Comparison of ENCODE assay signal across 18 cellular contexts in the genomic region with DNA sequence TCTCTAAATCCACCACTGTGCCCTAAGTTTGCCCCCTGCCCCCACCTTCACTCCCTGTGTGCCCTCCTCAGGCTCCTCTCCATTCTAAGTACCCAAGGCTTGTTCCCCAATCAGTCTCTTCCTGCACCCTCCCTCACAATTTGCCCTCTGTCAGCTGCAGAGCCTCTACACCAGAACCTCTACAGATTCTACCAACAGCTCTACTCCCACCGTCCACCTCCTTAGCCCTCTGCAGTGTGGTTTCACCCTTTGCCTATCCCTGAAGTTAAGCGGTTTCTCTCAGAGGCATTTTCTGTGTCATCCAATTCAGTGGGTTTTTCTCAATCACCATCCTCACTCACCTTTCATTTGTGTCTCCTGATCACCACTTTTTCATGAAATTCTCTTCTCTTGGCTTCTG. TPM values are rescaled to one million over a fixed set of nuclear protein-coding genes. Genes with fewer than 3 reads are reported as not detected.
DNase-seq lines count a peak whose midpoint lies in the region; ATAC-seq, FAIRE-seq and TF ChIP-seq lines count a peak whose summit lies in the region.
"Had no signal": no experiment of that assay in that cellular context is flagged by ENCODE, and none has a peak within 500 bp of the region (broad histone marks: within the 10 kb centered on the region; RNA-seq: fewer than 3 reads in every experiment).

No MANE protein-coding gene starts in this region.

- no peak for TF ChIP-seq CTCF in K562 (IDR thresholded peaks at IDR 0.05 in 2 of 3, conservative IDR thresholded peaks at IDR 0.05 in 1 of 3; ENCODE audit: insufficient read depth in 2 of 3, low read depth in 1 of 3, low read length in 3 of 3)

- no peaks in the 10 kb centered on the region for H3K79me2 ChIP-seq in K562 (ENCODE audit: control insufficient read depth, insufficient read depth, low read length)

- in situ Hi-C loops in K562 (cut with MboI), result no loop called here

- H3K9me3 ChIP-seq in K562 (replicated peaks; ENCODE audit: control insufficient read depth, insufficient read depth, low read depth, low read length), result no peaks in the 10 kb centered on the region

- no peaks in the 10 kb centered on the region for H3K9me3 Mint-ChIP-seq in T-helper 2 cell treated with Interferon-gamma antibody and Interleukin-4, amounts not matched to agents 5 μg/mL and 100 μg/mL, for 36 hours
- H3K9me3 Mint-ChIP-seq in activated naive CD4-positive, alpha-beta T cell treated with anti-CD3 and anti-CD28 coated beads for 36 hours, result no peaks in the 10 kb centered on the region
- no peaks in the 10 kb centered on the region for H3K9me3 Mint-ChIP-seq in activated CD8-positive, alpha-beta memory T cell treated with anti-CD3 and anti-CD28 coated beads, Interleukin-2, amount 10 ng/mL, durations not matched to agents 7 days and 5 days (ENCODE audit: low read depth)
- H3K9me3 Mint-ChIP-seq: CD14-positive monocyte; CD8-positive, alpha-beta T cell had no signal

- no peak for FAIRE-seq in K562 (lab: Jason Lieb, UNC)
- FAIRE-seq: D721Med, H54 had no signal

- H3K4me1 ChIP-seq in K562 (replicated peaks in 1 of 2; ENCODE audit: control insufficient read depth in 2 of 2, insufficient read depth in 2 of 2, low read length in 2 of 2), result no peaks in the 10 kb centered on the region

- no peak overlapping the region for H3K4me3 ChIP-seq in K562
- H3K4me3 ChIP-seq: GM23248 had no signal

- no peaks in the 10 kb centered on the region for H3K36me3 ChIP-seq in K562 (ENCODE audit: control insufficient read depth, insufficient read depth, low read length)

- POLR2A ChIA-PET in K562 (lab: Yijun Ruan, JAX), result interaction anchor here (1.3 kb wide), 1 partner anchor 11 kb away, joined by 3 read pairs; no protein-coding TSS in a partner anchor

- H3K27me3 ChIP-seq in K562 (ENCODE audit: control insufficient read depth in 2 of 2, insufficient read depth in 2 of 2, low read length in 2 of 2), result no peaks in the 10 kb centered on the region

- no TSS peak for BruUV-seq in K562 (replicated peaks; lab: Mats Ljungman, UMichigan)

- no peak overlapping the region for H3K4me3 Mint-ChIP-seq in T-helper 2 cell treated with Interferon-gamma antibody and Interleukin-4, amounts not matched to agents 5 μg/mL and 100 μg/mL, for 36 hours
- H3K4me3 Mint-ChIP-seq in activated naive CD4-positive, alpha-beta T cell treated with anti-CD3 and anti-CD28 coated beads for 36 hours, result no peak overlapping the region
- no peak overlapping the region for H3K4me3 Mint-ChIP-seq in activated CD8-positive, alpha-beta memory T cell treated with anti-CD3 and anti-CD28 coated beads, Interleukin-2, amount 10 ng/mL, durations not matched to agents 7 days and 5 days
- H3K4me3 Mint-ChIP-seq: CD14-positive monocyte; CD8-positive, alpha-beta T cell had no signal

- DNase-seq in T-helper 2 cell treated with Interferon-gamma antibody and Interleukin-4, amounts not matched to agents 5 μg/mL and 100 μg/mL, for 36 hours (ENCODE audit: low spot score), result no peak
- DNase-seq in T-helper 2 cell (no peak), K562 (ENCODE audit: extremely low read depth in 1 of 4, low spot score in 3 of 4) (no peak), nucleus accumbens (lab: John Stamatoyannopoulos, UW) (no peak), SK-N-DZ (ENCODE audit: low spot score) (no peak)
- DNase-seq in activated naive CD4-positive, alpha-beta T cell treated with anti-CD3 and anti-CD28 coated beads for 36 hours, result no peak
- DNase-seq in activated naive CD4-positive, alpha-beta T cell (lab: John Stamatoyannopoulos, UW), result no peak
- DNase-seq in activated CD8-positive, alpha-beta memory T cell treated with anti-CD3 and anti-CD28 coated beads, Interleukin-2, amount 10 ng/mL, durations not matched to agents 7 days and 5 days, result no peak
- DNase-seq: CD8-positive, alpha-beta T cell; COR-L47; DMS153; GF-D8; GM23248 had no signal

- no peak for TF ChIP-seq POLR2A in K562 (conservative IDR thresholded peaks at IDR 0.05)

- H2AFZ ChIP-seq in K562 (ENCODE audit: low read depth, low read length), result no peak overlapping the region
- H2AFZ ChIP-seq: GM23248 had no signal

- peak overlapping the region; percentile 14 for H3K27ac Mint-ChIP-seq in T-helper 2 cell treated with Interferon-gamma antibody and Interleukin-4, amounts not matched to agents 5 μg/mL and 100 μg/mL, for 36 hours
- peak overlapping the region; percentile 13 for H3K27ac Mint-ChIP-seq in activated naive CD4-positive, alpha-beta T cell treated with anti-CD3 and anti-CD28 coated beads for 36 hours
- H3K27ac Mint-ChIP-seq in activated CD8-positive, alpha-beta memory T cell treated with anti-CD3 and anti-CD28 coated beads, Interleukin-2, amount 10 ng/mL, durations not matched to agents 7 days and 5 days, result no peak overlapping the region
- H3K27ac Mint-ChIP-seq: CD14-positive monocyte; CD8-positive, alpha-beta T cell had no signal

- no peak overlapping the region for H3K4me2 ChIP-seq in K562 (ENCODE audit: insufficient read depth, low read length)

- H4K20me1 ChIP-seq in K562 (replicated peaks; ENCODE audit: control insufficient read depth, insufficient read depth, low read length), result no peaks in the 10 kb centered on the region

- no peaks in the 10 kb centered on the region for H3K9me1 ChIP-seq in K562 (ENCODE audit: control insufficient read depth, insufficient read depth, low read length)

- no peak for TF ChIP-seq EP300 in K562 (IDR thresholded peaks at IDR 0.05; ENCODE audit: low read length)

- peaks cover 31% of the 10 kb centered on the region for H3K4me1 Mint-ChIP-seq in T-helper 2 cell treated with Interferon-gamma antibody and Interleukin-4, amounts not matched to agents 5 μg/mL and 100 μg/mL, for 36 hours (ENCODE audit: low read depth)
- H3K4me1 Mint-ChIP-seq in activated naive CD4-positive, alpha-beta T cell treated with anti-CD3 and anti-CD28 coated beads for 36 hours (ENCODE audit: low read depth), result peaks cover 28% of the 10 kb centered on the region
- peaks cover 23% of the 10 kb centered on the region for H3K4me1 Mint-ChIP-seq in activated CD8-positive, alpha-beta memory T cell treated with anti-CD3 and anti-CD28 coated beads, Interleukin-2, amount 10 ng/mL, durations not matched to agents 7 days and 5 days

- TF ChIP-seq RAD21 in K562 (CRISPR knock-in tag; conservative IDR thresholded peaks at IDR 0.05 in 1 of 2, IDR thresholded peaks at IDR 0.05 in 1 of 2), result no peak

- WGBS in K562 (ENCODE audit: insufficient coverage, low coverage, missing lambda C conversion rate), result 12% methylated on average over 2 of the region's 2 CpGs

- peak; percentile 46; the same call in 2 of the 3 replicates for ATAC-seq in K562
- ATAC-seq in activated CD8-positive, alpha-beta memory T cell treated with anti-CD3 and anti-CD28 coated beads, Interleukin-2, amount 10 ng/mL, durations not matched to agents 7 days and 5 days, result no peak
- ATAC-seq: CD8-positive, alpha-beta T cell; HCT116 had no signal

- CTCF ChIA-PET in activated naive CD4-positive, alpha-beta T cell treated with anti-CD3 and anti-CD28 coated beads for 36 hours (lab: Charles Lee), result interaction anchor here (0.6 to 2.0 kb wide), 7 partner anchors 55 to 298 kb away, joined by 3 to 5 read pairs (median 4); a partner anchor contains a TSS
- CTCF ChIA-PET in K562 (lab: Yijun Ruan, JAX; ENCODE audit: low intra/inter-chr PET ratio), result no interaction called here
- CTCF ChIA-PET in activated CD8-positive, alpha-beta memory T cell treated with anti-CD3 and anti-CD28 coated beads, Interleukin-2, amount 10 ng/mL, durations not matched to agents 7 days and 5 days (lab: Charles Lee), result interaction anchor here (1.0 to 1.5 kb wide), 3 partner anchors 8 to 287 kb away, joined by 3 read pairs; no protein-coding TSS in a partner anchor

- H3K27me3 Mint-ChIP-seq in T-helper 2 cell treated with Interferon-gamma antibody and Interleukin-4, amounts not matched to agents 5 μg/mL and 100 μg/mL, for 36 hours (ENCODE audit: low read depth), result no peaks in the 10 kb centered on the region
- peaks cover 2% of the 10 kb centered on the region for H3K27me3 Mint-ChIP-seq in activated naive CD4-positive, alpha-beta T cell treated with anti-CD3 and anti-CD28 coated beads for 36 hours (ENCODE audit: low read depth)
- no peaks in the 10 kb centered on the region for H3K27me3 Mint-ChIP-seq in activated CD8-positive, alpha-beta memory T cell treated with anti-CD3 and anti-CD28 coated beads, Interleukin-2, amount 10 ng/mL, durations not matched to agents 7 days and 5 days

- no peak overlapping the region for H3K9ac ChIP-seq in K562 (ENCODE audit: insufficient read depth in 1 of 2, low read depth in 2 of 2, low read length in 2 of 2)
- H3K9ac ChIP-seq: GM23248 had no signal

- no peaks in the 10 kb centered on the region for H3K36me3 Mint-ChIP-seq in T-helper 2 cell treated with Interferon-gamma antibody and Interleukin-4, amounts not matched to agents 5 μg/mL and 100 μg/mL, for 36 hours (ENCODE audit: low read depth)
- H3K36me3 Mint-ChIP-seq in activated naive CD4-positive, alpha-beta T cell treated with anti-CD3 and anti-CD28 coated beads for 36 hours (ENCODE audit: low read depth), result no peaks in the 10 kb centered on the region
- no peaks in the 10 kb centered on the region for H3K36me3 Mint-ChIP-seq in activated CD8-positive, alpha-beta memory T cell treated with anti-CD3 and anti-CD28 coated beads, Interleukin-2, amount 10 ng/mL, durations not matched to agents 7 days and 5 days
- H3K36me3 Mint-ChIP-seq: CD14-positive monocyte; CD8-positive, alpha-beta T cell had no signal

- intact Hi-C loops in activated naive CD4-positive, alpha-beta T cell treated with anti-CD3 and anti-CD28 coated beads for 36 hours (cut with micrococcal nuclease), result loop anchor here (5.0 to 10.0 kb wide), 2 partner anchors 34 to 518 kb away; no protein-coding TSS in a partner anchor
- intact Hi-C loops in K562 (cut with micrococcal nuclease), result loop anchor here (5.0 kb wide), 2 partner anchors 111 to 251 kb away; no protein-coding TSS in a partner anchor

- no peak overlapping the region for H3K27ac ChIP-seq in K562 (ENCODE audit: extremely low read depth, low read depth, low read length)
- H3K27ac ChIP-seq: 22Rv1, GM23248 had no signal

RNA-seq across cellular contexts. Expression of a gene that starts 13.2 kb away (rescaled TPM):
- 100 to 1,000 TPM; 108 to 111 TPM for total RNA-seq in activated naive CD4-positive, alpha-beta T cell treated with anti-CD3 and anti-CD28 coated beads for 36 hours
- total RNA-seq in K562 (2011; cell fraction: chromatin; rRNA removed; ENCODE audit: low replicate concordance), result 5.1 and 15.3 TPM in 2 replicates
- 2.8 and 5.9 TPM in 2 replicates for total RNA-seq in K562 (2011; cell fraction: nucleolus; rRNA removed)
- 6.0 and 8.9 TPM in 2 replicates for total RNA-seq in K562 (2011; cell fraction: nucleoplasm; rRNA removed)
- total RNA-seq in K562 (2014; rRNA removed), result 1.7 and 2.5 TPM in 2 replicates
- total RNA-seq in K562 (2014; rRNA removed; fragmentation: Illumina TruSeq; extraction: Trizol), result 2.3 and 2.4 TPM in 2 replicates
- total RNA-seq in K562 (2015; rRNA removed; fragmentation: Illumina TruSeq; extraction: Trizol), result 2.3 and 3.0 TPM in 2 replicates
- total RNA-seq in K562 (2021), result 1.4 and 2.2 TPM in 2 replicates
- 1.9 and 2.1 TPM in 2 replicates for polyA plus RNA-seq in K562 (2011; rRNA removed)
- polyA plus RNA-seq in K562 (2011; cell fraction: cytosol; rRNA removed), result 0.30 and 0.72 TPM in 2 replicates
- 3.1 and 3.2 TPM in 2 replicates for polyA plus RNA-seq in K562 (2011; cell fraction: nucleus; rRNA removed)
- 0.83 and 1.8 TPM in 2 replicates for polyA plus RNA-seq in K562 (2012)
- 1.3 TPM in 2 replicates for polyA plus RNA-seq in K562 (2014; fragmentation: Illumina TruSeq; extraction: Trizol)
- polyA plus RNA-seq in K562 (2014; fragmentation: Nextera tagmentation; extraction: Ambion mirVana), result 1 to 10 TPM in 1 of 2 experiments, under 1 TPM in 1; 0.93 to 1.2 TPM
- polyA plus RNA-seq in K562 (2014; rRNA removed), result 0.27 and 4.0 TPM in 2 replicates
- 6.5 and 7.6 TPM in 2 replicates for polyA minus RNA-seq in K562 (2011; rRNA and poly(A)+ RNA removed)
- polyA minus RNA-seq in K562 (2011; cell fraction: cytosol; rRNA and poly(A)+ RNA removed), result 0.82 and 1.6 TPM in 2 replicates
- polyA minus RNA-seq in K562 (2011; cell fraction: nucleus; rRNA and poly(A)+ RNA removed), result 7.8 and 12.4 TPM in 2 replicates
- total RNA-seq in activated CD8-positive, alpha-beta memory T cell treated with anti-CD3 and anti-CD28 coated beads, Interleukin-2, amount 10 ng/mL, durations not matched to agents 7 days and 5 days, result 100 to 1,000 TPM in 1 of 2 experiments, 10 to 100 TPM in 1; 89.3 to 105 TPM
- not detected in 2 replicates for polyA plus RNA-seq in SK-N-DZ (2014; cell fraction: cytosol; rRNA removed)
- polyA plus RNA-seq in SK-N-DZ (2014; cell fraction: nucleus; rRNA removed), result not detected in 2 replicates

RNA-seq across cellular contexts. Expression of a gene that starts 55.4 kb away (rescaled TPM):
- total RNA-seq in activated naive CD4-positive, alpha-beta T cell treated with anti-CD3 and anti-CD28 coated beads for 36 hours, result 100 to 1,000 TPM; 119 to 126 TPM
- 74.2 and 101 TPM in 2 replicates for total RNA-seq in K562 (2011; cell fraction: chromatin; rRNA removed; ENCODE audit: low replicate concordance)
- 27.7 and 31.6 TPM in 2 replicates for total RNA-seq in K562 (2011; cell fraction: nucleolus; rRNA removed)
- total RNA-seq in K562 (2011; cell fraction: nucleoplasm; rRNA removed), result 39.5 and 42.7 TPM in 2 replicates
- total RNA-seq in K562 (2014; rRNA removed) (11.0 and 15.0 TPM in 2 replicates), K562 (2014; rRNA removed; fragmentation: Illumina TruSeq; extraction: Trizol) (18.6 and 19.6 TPM in 2 replicates), K562 (2015; rRNA removed; fragmentation: Illumina TruSeq; extraction: Trizol) (21.0 and 22.0 TPM in 2 replicates), K562 (2021) (23.1 and 26.8 TPM in 2 replicates)
- polyA plus RNA-seq in K562 (2011; rRNA removed) (23.3 and 25.5 TPM in 2 replicates), K562 (2014; fragmentation: Illumina TruSeq; extraction: Trizol) (23.4 and 31.5 TPM in 2 replicates), K562 (2014; fragmentation: Nextera tagmentation; extraction: Ambion mirVana) (1 to 10 TPM; 2.1 to 3.8 TPM), K562 (2014; rRNA removed) (11.9 TPM in 2 replicates)
- 20.6 and 22.2 TPM in 2 replicates for polyA plus RNA-seq in K562 (2011; cell fraction: cytosol; rRNA removed)
- polyA plus RNA-seq in K562 (2011; cell fraction: nucleus; rRNA removed), result 46.5 and 56.3 TPM in 2 replicates
- 22.9 and 49.5 TPM in 2 replicates for polyA plus RNA-seq in K562 (2012)
- 88.3 and 107 TPM in 2 replicates for polyA minus RNA-seq in K562 (2011; rRNA and poly(A)+ RNA removed)
- 11.5 and 15.3 TPM in 2 replicates for polyA minus RNA-seq in K562 (2011; cell fraction: cytosol; rRNA and poly(A)+ RNA removed)
- polyA minus RNA-seq in K562 (2011; cell fraction: nucleus; rRNA and poly(A)+ RNA removed), result 17.6 and 30.3 TPM in 2 replicates
- total RNA-seq in activated CD8-positive, alpha-beta memory T cell treated with anti-CD3 and anti-CD28 coated beads, Interleukin-2, amount 10 ng/mL, durations not matched to agents 7 days and 5 days, result 100 to 1,000 TPM; 109 to 119 TPM
- 4.4 and 5.7 TPM in 2 replicates for polyA plus RNA-seq in SK-N-DZ (2014; cell fraction: cytosol; rRNA removed)
- polyA plus RNA-seq in SK-N-DZ (2014; cell fraction: nucleus; rRNA removed), result 3.6 and 4.5 TPM in 2 replicates

Comparison
In these comparisons a context has a peak if more than half of its experiments do, and no peak if none do; other contexts are left out.
1. RNA of a gene that starts 13.2 kb away (total RNA-seq): 108 to 111 TPM in activated naive CD4-positive, alpha-beta T cell treated with anti-CD3 and anti-CD28 coated beads for 36 hours and 89.3 to 105 TPM in activated CD8-positive, alpha-beta memory T cell treated with anti-CD3 and anti-CD28 coated beads, Interleukin-2, amount 10 ng/mL, durations not matched to agents 7 days and 5 days; 1.4 to 15.3 TPM in K562; every median in the first group is over 4 times any median in the second.